ENCODE assay signal across 9 cellular contexts in the genomic region with DNA sequence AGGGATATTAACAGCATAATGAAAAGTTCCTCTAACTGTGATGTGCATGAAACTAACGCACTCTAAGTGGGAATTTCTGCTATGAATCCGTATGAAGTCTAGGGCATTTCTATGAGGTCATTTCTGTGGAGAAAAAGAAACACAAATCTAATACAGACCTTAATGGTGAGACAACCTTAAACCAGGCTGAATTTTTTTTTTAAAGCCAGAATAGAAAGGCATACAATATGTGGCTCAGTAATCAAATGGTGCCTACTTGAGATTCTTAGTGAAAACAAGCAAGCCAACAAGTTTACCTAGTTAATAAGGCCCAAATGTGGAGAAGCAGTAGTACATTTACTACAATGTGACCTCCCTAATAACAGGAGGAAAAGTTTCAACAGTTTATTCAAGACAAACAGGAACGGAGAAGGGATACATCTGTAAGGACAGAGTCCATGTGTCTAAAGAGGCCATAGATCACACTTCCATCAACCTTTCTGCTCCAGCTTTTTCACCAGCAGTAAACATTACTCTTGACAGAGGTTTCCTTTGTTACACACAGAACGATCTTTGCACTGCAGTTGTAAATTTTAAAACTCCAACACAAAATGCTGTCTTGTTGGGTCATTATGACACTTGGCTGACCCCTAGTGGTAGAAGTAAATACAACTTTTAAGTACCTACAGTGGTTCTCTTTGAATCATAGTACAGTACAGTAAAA. TPM values are rescaled to one million over a fixed set of nuclear protein-coding genes. Genes with fewer than 3 reads are reported as not detected.
DNase-seq lines count a peak whose midpoint lies in the region; ATAC-seq, FAIRE-seq and TF ChIP-seq lines count a peak whose summit lies in the region.
"Had no signal": no experiment of that assay in that cellular context is flagged by ENCODE, and none has a peak within 500 bp of the region (broad histone marks: within the 10 kb centered on the region; RNA-seq: fewer than 3 reads in every experiment).

No MANE protein-coding gene starts in this region.

- 0 out of 2 replicates have a peak overlapping the region, but pooled peaks have one; percentile 3 for H3K4me3 ChIP-seq in SK-N-MC
- H3K4me3 ChIP-seq in epithelial cell of proximal tubule (ENCODE audit: low read depth, low read length) = no peak overlapping the region
- H3K4me3 ChIP-seq in muscle layer of colon (ENCODE audit: low read depth in 1 of 2, low read length in 2 of 2) = peak overlapping the region in 1 of 2 donors; percentile 24

- peaks cover 14% of the 10 kb centered on the region for H3K36me3 Mint-ChIP-seq in activated T-helper 1 cell treated with anti-CD3 and anti-CD28 coated beads, Interleukin-12 subunit alpha, Interleukin-12 subunit beta, Interleukin-2, Interleukin-4 antibody, amounts not matched to agents 30 ng/mL and 10 ng/mL and 1 ng/mL, durations not matched to agents 14 hours and 24 hours and 36 hours (ENCODE audit: low read depth)

- no peak overlapping the region for H3K4me3 Mint-ChIP-seq in activated T-helper 1 cell treated with anti-CD3 and anti-CD28 coated beads, Interleukin-12 subunit alpha, Interleukin-12 subunit beta, Interleukin-2, Interleukin-4 antibody, amounts not matched to agents 30 ng/mL and 10 ng/mL and 1 ng/mL, durations not matched to agents 14 hours and 24 hours and 36 hours
- H3K4me3 Mint-ChIP-seq: IgD-negative memory B cell had no signal

- H3K27ac Mint-ChIP-seq in activated T-helper 1 cell treated with anti-CD3 and anti-CD28 coated beads, Interleukin-12 subunit alpha, Interleukin-12 subunit beta, Interleukin-2, Interleukin-4 antibody, amounts not matched to agents 30 ng/mL and 10 ng/mL and 1 ng/mL, durations not matched to agents 14 hours and 24 hours and 36 hours = no peak overlapping the region
- H3K27ac Mint-ChIP-seq: IgD-negative memory B cell had no signal

- FAIRE-seq in GM12891 (lab: Jason Lieb, UNC) = peak; percentile 94

- H3K9ac ChIP-seq in SK-N-MC (ENCODE audit: insufficient read length) (peak overlapping the region; percentile 20), muscle layer of colon (ENCODE audit: low read length) (peak overlapping the region; percentile 53)

- peak; percentile 63 for DNase-seq in AG08395 (ENCODE audit: low spot score)
- no peak for DNase-seq in GM12891 (ENCODE audit: insufficient read length, low spot score)
- peak; percentile 78 for DNase-seq in MV-4-11 (lab: John Stamatoyannopoulos, UW)
- DNase-seq in SK-N-MC (ENCODE audit: low read depth, low spot score) = peak; percentile 82
- peak; percentile 63 for DNase-seq in epithelial cell of proximal tubule (ENCODE audit: low read depth)
- DNase-seq in activated T-helper 1 cell treated with anti-CD3 and anti-CD28 coated beads, Interleukin-12 subunit alpha, Interleukin-12 subunit beta, Interleukin-2, Interleukin-4 antibody, amounts not matched to agents 30 ng/mL and 10 ng/mL and 1 ng/mL, durations not matched to agents 14 hours and 24 hours and 36 hours (ENCODE audit: low spot score) = no peak

- peaks cover 5% of the 10 kb centered on the region; the same call in 1 of the 2 replicates for H3K36me3 ChIP-seq in SK-N-MC (ENCODE audit: insufficient read depth, low read length)
- H3K36me3 ChIP-seq in muscle layer of colon (ENCODE audit: insufficient read depth, low read length) = no peaks in the 10 kb centered on the region

- no peaks in the 10 kb centered on the region for H3K27me3 ChIP-seq in muscle layer of colon (ENCODE audit: control insufficient read depth in 1 of 2, insufficient read depth in 2 of 2, low read length in 2 of 2)

- no peak for TF ChIP-seq POLR2A in GM12891 (IDR thresholded peaks at IDR 0.05; ENCODE audit: low read depth, low read length)

- H3K4me1 ChIP-seq in muscle layer of colon (ENCODE audit: insufficient read depth, low read length) = peaks cover 8% of the 10 kb centered on the region

- H3K27me3 Mint-ChIP-seq in activated T-helper 1 cell treated with anti-CD3 and anti-CD28 coated beads, Interleukin-12 subunit alpha, Interleukin-12 subunit beta, Interleukin-2, Interleukin-4 antibody, amounts not matched to agents 30 ng/mL and 10 ng/mL and 1 ng/mL, durations not matched to agents 14 hours and 24 hours and 36 hours (ENCODE audit: insufficient read depth) = no peaks in the 10 kb centered on the region
- H3K27me3 Mint-ChIP-seq: IgD-negative memory B cell had no signal

- peak; percentile 77 for TF ChIP-seq CTCF in epithelial cell of proximal tubule (conservative IDR thresholded peaks at IDR 0.05; ENCODE audit: low read depth, low read length)

- ATAC-seq in HG02610 (IDR thresholded peaks at IDR 0.05; ENCODE audit: unreplicated experiment) = peak; percentile 72

- H3K4me1 Mint-ChIP-seq in activated T-helper 1 cell treated with anti-CD3 and anti-CD28 coated beads, Interleukin-12 subunit alpha, Interleukin-12 subunit beta, Interleukin-2, Interleukin-4 antibody, amounts not matched to agents 30 ng/mL and 10 ng/mL and 1 ng/mL, durations not matched to agents 14 hours and 24 hours and 36 hours (ENCODE audit: low read depth) = no peaks in the 10 kb centered on the region

- no peaks in the 10 kb centered on the region for H3K9me3 Mint-ChIP-seq in activated T-helper 1 cell treated with anti-CD3 and anti-CD28 coated beads, Interleukin-12 subunit alpha, Interleukin-12 subunit beta, Interleukin-2, Interleukin-4 antibody, amounts not matched to agents 30 ng/mL and 10 ng/mL and 1 ng/mL, durations not matched to agents 14 hours and 24 hours and 36 hours
- H3K9me3 Mint-ChIP-seq: IgD-negative memory B cell had no signal

- intact Hi-C loops in activated T-helper 1 cell treated with anti-CD3 and anti-CD28 coated beads, Interleukin-12 subunit alpha, Interleukin-12 subunit beta, Interleukin-2, Interleukin-4 antibody, amounts not matched to agents 30 ng/mL and 10 ng/mL and 1 ng/mL, durations not matched to agents 14 hours and 24 hours and 36 hours (cut with micrococcal nuclease) = loop anchor here (1.0 to 2.0 kb wide), 3 partner anchors 49 to 228 kb away; partner anchors contain the start of gene C9orf40

- H3K27ac ChIP-seq in SK-N-MC (no peak overlapping the region), muscle layer of colon (ENCODE audit: low read depth, low read length) (no peak overlapping the region)

- H3K9me3 ChIP-seq in SK-N-MC (ENCODE audit: low read depth, low read length) (no peaks in the 10 kb centered on the region), muscle layer of colon (ENCODE audit: low read length) (no peaks in the 10 kb centered on the region)

TF ChIP-seq in GM12891, 5 proteins besides CTCF, POLR2A, EP300 and RAD21:
- TF ChIP-seq PAX5 (IDR thresholded peaks at IDR 0.05; ENCODE audit: insufficient read depth, low read length, severe bottlenecking) (no peak), POU2F2 (IDR thresholded peaks at IDR 0.05; ENCODE audit: low read depth, low read length) (no peak), SPI1 (IDR thresholded peaks at IDR 0.05; ENCODE audit: low read depth, low read length) (no peak), TAF1 (IDR thresholded peaks at IDR 0.05; ENCODE audit: low read depth, low read length) (no peak), POLR2AphosphoS5 (IDR thresholded peaks at IDR 0.05; ENCODE audit: low read depth, low read length) (no peak)
TF ChIP-seq in GM12891: peak in this region for 0.

RNA-seq across cellular contexts. Expression of gene CARNMT1, which starts 26.2 kb away (rescaled TPM):
- polyA plus RNA-seq in GM12891 (2012; ENCODE audit: low read depth, missing spikeins) = 3.5 TPM
- 18.4 and 24.2 TPM in 2 replicates for total RNA-seq in epithelial cell of proximal tubule
- total RNA-seq in activated T-helper 1 cell treated with anti-CD3 and anti-CD28 coated beads, Interleukin-12 subunit alpha, Interleukin-12 subunit beta, Interleukin-2, Interleukin-4 antibody, amounts not matched to agents 30 ng/mL and 10 ng/mL and 1 ng/mL, durations not matched to agents 14 hours and 24 hours and 36 hours = 37.7 and 45.6 TPM in 2 replicates

RNA-seq across cellular contexts. Expression of gene C9orf40, which starts 49.2 kb away (rescaled TPM):
- polyA plus RNA-seq in GM12891 (2012; ENCODE audit: low read depth, missing spikeins) = 6.2 TPM
- total RNA-seq in epithelial cell of proximal tubule = 15.1 and 16.5 TPM in 2 replicates
- total RNA-seq in activated T-helper 1 cell treated with anti-CD3 and anti-CD28 coated beads, Interleukin-12 subunit alpha, Interleukin-12 subunit beta, Interleukin-2, Interleukin-4 antibody, amounts not matched to agents 30 ng/mL and 10 ng/mL and 1 ng/mL, durations not matched to agents 14 hours and 24 hours and 36 hours = 18.1 and 18.3 TPM in 2 replicates

Comparison
In these comparisons a context has a peak if more than half of its experiments do, and no peak if none do; other contexts are left out.
1. DNase-seq: peak in AG08395 (single experiment), MV-4-11 (single experiment), SK-N-MC (single experiment) and epithelial cell of proximal tubule (single experiment); none in GM12891 (single experiment) and activated T-helper 1 cell treated with anti-CD3 and anti-CD28 coated beads, Interleukin-12 subunit alpha, Interleukin-12 subunit beta, Interleukin-2, Interleukin-4 antibody, amounts not matched to agents 30 ng/mL and 10 ng/mL and 1 ng/mL, durations not matched to agents 14 hours and 24 hours and 36 hours (single experiment).